ENCODE assay signal across 1 cellular context in genomic region chr2:112800881-112801583, GRCh38.
TF ChIP-seq lines count a peak whose summit lies in the region.

No MANE protein-coding gene starts in this region.

TF ChIP-seq in IMR-90, 13 proteins besides CTCF, POLR2A, EP300 and RAD21:
- TF ChIP-seq NFE2L2 (IDR thresholded peaks at IDR 0.05; ENCODE audit: low read depth, low read length) (no peak), USF2 (IDR thresholded peaks at IDR 0.05; ENCODE audit: low read depth, low read length) (no peak), MAZ (IDR thresholded peaks at IDR 0.05; ENCODE audit: borderline replicate concordance, low read depth, low read length) (no peak), SMC3 (IDR thresholded peaks at IDR 0.05; ENCODE audit: low read depth, low read length) (no peak), BHLHE40 (IDR thresholded peaks at IDR 0.05; ENCODE audit: low read depth, low read length) (no peak), FOS (IDR thresholded peaks at IDR 0.05; ENCODE audit: low read depth, low read length) (no peak), MAFK (IDR thresholded peaks at IDR 0.05; ENCODE audit: low read depth, low read length) (no peak), CHD1 (IDR thresholded peaks at IDR 0.05; ENCODE audit: low read depth, low read length) (no peak)
